2 cellular contexts compared by ENCODE assay signal in genomic region chr1:100213141-100213540, GRCh38.
TF ChIP-seq lines count a peak whose summit lies in the region.

No MANE protein-coding gene starts in this region.

TF ChIP-seq in GM23338, 12 proteins besides CTCF, POLR2A, EP300 and RAD21:
- TF ChIP-seq NANOG (IDR thresholded peaks at IDR 0.05; ENCODE audit: borderline replicate concordance) = no peak
- no peak for TF ChIP-seq EZH2 (IDR thresholded peaks at IDR 0.05; ENCODE audit: low read depth, unreplicated experiment)
- no peak for TF ChIP-seq ETS1 (IDR thresholded peaks at IDR 0.05)
- no peak for TF ChIP-seq POLR2AphosphoS5 (IDR thresholded peaks at IDR 0.05; ENCODE audit: low read depth)
- TF ChIP-seq STAT1 (IDR thresholded peaks at IDR 0.05; ENCODE audit: unreplicated experiment) = no peak
- no peak for TF ChIP-seq JUNB (IDR thresholded peaks at IDR 0.05; ENCODE audit: unreplicated experiment)
- TF ChIP-seq ZNF462 (CRISPR knock-in tag; IDR thresholded peaks at IDR 0.05) = no peak
- no peak for TF ChIP-seq EZH2phosphoT487 (IDR thresholded peaks at IDR 0.05; ENCODE audit: unreplicated experiment)
- TF ChIP-seq CREB1 (CRISPR knock-in tag; IDR thresholded peaks at IDR 0.05; ENCODE audit: low read depth) = no peak
- no peak for TF ChIP-seq ZNF114 (CRISPR knock-in tag; IDR thresholded peaks at IDR 0.05)
- no peak for TF ChIP-seq ZNF331 (CRISPR knock-in tag; IDR thresholded peaks at IDR 0.05; ENCODE audit: low read depth)
- no peak for TF ChIP-seq REST (IDR thresholded peaks at IDR 0.05; ENCODE audit: unreplicated experiment)
TF ChIP-seq in GM23338: peak in this region for 0.

TF ChIP-seq in HepG2, 621 proteins besides CTCF, POLR2A, EP300 and RAD21:
- TF ChIP-seq HHEX (CRISPR knock-in tag; IDR thresholded peaks at IDR 0.05) (no peak), AGO2 (optimal IDR thresholded peaks at IDR 0.05; ENCODE audit: low read depth, low read length) (peak; percentile 41)
